ENCODE assay signal across 13 cellular contexts in genomic region chr2:64354857-64355680, GRCh38.
DNase-seq lines count a peak whose midpoint lies in the region; ATAC-seq and TF ChIP-seq lines count a peak whose summit lies in the region.
"Had no signal": no experiment of that assay in that cellular context is flagged by ENCODE, and none has a peak within 500 bp of the region (broad histone marks: within the 10 kb centered on the region; RNA-seq: fewer than 3 reads in every experiment).

No MANE protein-coding gene starts in this region.

- H3K4me3 ChIP-seq in PC-9 (no peak overlapping the region), gastroesophageal sphincter (no peak overlapping the region)
- no peak overlapping the region for H3K4me3 ChIP-seq in naive thymus-derived CD4-positive, alpha-beta T cell (ENCODE audit: low read length)
- H3K4me3 ChIP-seq: hepatocyte had no signal

- TF ChIP-seq CTCF in PC-9 (conservative IDR thresholded peaks at IDR 0.05), result no peak
- TF ChIP-seq CTCF in gastroesophageal sphincter (IDR thresholded peaks at IDR 0.05), result no peak

- peaks cover 0 to 7% (median 4%) of the 10 kb centered on the region in 5 donors for H3K36me3 Mint-ChIP-seq in naive thymus-derived CD4-positive, alpha-beta T cell
- peaks cover 0 to 5% (median 0%) of the 10 kb centered on the region in 3 donors for H3K36me3 Mint-ChIP-seq in immature natural killer cell

- DNase-seq in EL, result peak; percentile 77
- peak; percentile 54 to 93 for DNase-seq in PC-9
- DNase-seq in dedifferentiated amniotic fluid mesenchymal stem cell (ENCODE audit: extremely low spot score), result peak; percentile 20
- DNase-seq in naive thymus-derived CD4-positive, alpha-beta T cell, result no peak
- no peak for DNase-seq in stimulated activated CD4-positive, alpha-beta T cell treated with anti-CD3 and anti-CD28 coated beads, Interleukin-12 subunit alpha, Interleukin-12 subunit beta, amount 100 ng/mL, for 4 hours
- no peak for DNase-seq in immature natural killer cell
- DNase-seq: activated CD8-positive, alpha-beta memory T cell treated with anti-CD3 and anti-CD28 coated beads, Interleukin-2, amount 10 ng/mL, durations not matched to agents 7 days and 5 days; NCI-H2029 treated with DMSO at 0.1 percent for 48 hours; SHP77; small intestine had no signal

- H3K4me1 ChIP-seq in PC-9 (replicated peaks; ENCODE audit: insufficient read depth), result peaks cover 50% of the 10 kb centered on the region
- no peaks in the 10 kb centered on the region for H3K4me1 ChIP-seq in naive thymus-derived CD4-positive, alpha-beta T cell (ENCODE audit: control insufficient read depth in 2 of 2, insufficient read depth in 2 of 2, low read length in 2 of 2)
- peaks cover 0 to 7% (median 4%) of the 10 kb centered on the region in 3 donors for H3K4me1 ChIP-seq in gastroesophageal sphincter

- H3K27me3 ChIP-seq in PC-9 (ENCODE audit: insufficient read depth, low read depth), result no peaks in the 10 kb centered on the region
- no peaks in the 10 kb centered on the region for H3K27me3 ChIP-seq in naive thymus-derived CD4-positive, alpha-beta T cell (ENCODE audit: control insufficient read depth in 2 of 2, insufficient read depth in 2 of 2, low read length in 2 of 2)
- H3K27me3 ChIP-seq in gastroesophageal sphincter, result no peaks in the 10 kb centered on the region
- H3K27me3 ChIP-seq: hepatocyte had no signal

- CTCF ChIA-PET in PC-9 (lab: Charles Lee), result no interaction called here
- CTCF ChIA-PET in naive thymus-derived CD4-positive, alpha-beta T cell (lab: Charles Lee), result no interaction called here

- TF ChIP-seq EP300 in gastroesophageal sphincter (IDR thresholded peaks at IDR 0.05), result no peak

- POLR2A ChIA-PET in PC-9 (lab: Charles Lee; ENCODE audit: unreplicated experiment), result interaction anchor here (0.5 to 0.7 kb wide), 5 partner anchors 12 to 283 kb away, joined by 3 to 6 read pairs (median 5); no protein-coding TSS in a partner anchor
- POLR2A ChIA-PET in naive thymus-derived CD4-positive, alpha-beta T cell (lab: Charles Lee), result no interaction called here

- peaks cover 10 to 44% (median 19%) of the 10 kb centered on the region in 5 donors for H3K27me3 Mint-ChIP-seq in naive thymus-derived CD4-positive, alpha-beta T cell
- H3K27me3 Mint-ChIP-seq in immature natural killer cell (ENCODE audit: low read depth in 3 of 3), result peaks cover 4 to 7% (median 6%) of the 10 kb centered on the region in 3 donors

- 54 to 74% methylated on average over 7 to 9 of the region's 11 CpGs for WGBS in gastroesophageal sphincter (ENCODE audit: low coverage in 1 of 2), 2 donors

- peaks cover 41% of the 10 kb centered on the region for H3F3A ChIP-seq in PC-9 (ENCODE audit: insufficient read depth, low read depth)

- H2AFZ ChIP-seq in PC-9, result peak overlapping the region; percentile 63
- H2AFZ ChIP-seq: hepatocyte had no signal

- no peaks in the 10 kb centered on the region for H3K79me2 ChIP-seq in PC-9 (ENCODE audit: low read depth)
- H3K79me2 ChIP-seq: hepatocyte had no signal

- H3K9me3 Mint-ChIP-seq in naive thymus-derived CD4-positive, alpha-beta T cell, result peaks cover 0 to 15% (median 7%) of the 10 kb centered on the region in 11 donors
- H3K9me3 Mint-ChIP-seq in immature natural killer cell, result peaks cover 0 to 6% (median 0%) of the 10 kb centered on the region in 6 donors

- no peaks in the 10 kb centered on the region for H4K20me1 ChIP-seq in PC-9 (ENCODE audit: insufficient read depth)

- H3K9me2 ChIP-seq in PC-9 (ENCODE audit: insufficient read depth), result peaks cover 6% of the 10 kb centered on the region; the same call in 1 of the 2 replicates

- peaks cover 0 to 7% (median 0%) of the 10 kb centered on the region in 7 donors for H3K4me1 Mint-ChIP-seq in naive thymus-derived CD4-positive, alpha-beta T cell
- H3K4me1 Mint-ChIP-seq in immature natural killer cell, result no peaks in the 10 kb centered on the region

- peak overlapping the region; percentile 45 for H3K4me2 ChIP-seq in PC-9
- H3K4me2 ChIP-seq: hepatocyte had no signal

- no peak for TF ChIP-seq POLR2A in gastroesophageal sphincter (IDR thresholded peaks at IDR 0.05)

- H3K4me3 Mint-ChIP-seq in naive thymus-derived CD4-positive, alpha-beta T cell, result no peak overlapping the region
- H3K4me3 Mint-ChIP-seq in immature natural killer cell, result no peak overlapping the region
- H3K4me3 Mint-ChIP-seq: activated CD8-positive, alpha-beta memory T cell treated with anti-CD3 and anti-CD28 coated beads, Interleukin-2, amount 10 ng/mL, durations not matched to agents 7 days and 5 days had no signal

- H3K36me3 ChIP-seq in PC-9 (ENCODE audit: low read depth) (no peaks in the 10 kb centered on the region), gastroesophageal sphincter (no peaks in the 10 kb centered on the region)
- H3K36me3 ChIP-seq in naive thymus-derived CD4-positive, alpha-beta T cell (ENCODE audit: control insufficient read depth in 2 of 3, insufficient read depth in 3 of 3, low read length in 3 of 3), result no peaks in the 10 kb centered on the region

- intact Hi-C loops in PC-9 (cut with micrococcal nuclease; ENCODE audit: unreplicated experiment), result no loop called here
- intact Hi-C loops in naive thymus-derived CD4-positive, alpha-beta T cell (cut with micrococcal nuclease), result no loop called here

- no peak overlapping the region for H3K27ac Mint-ChIP-seq in naive thymus-derived CD4-positive, alpha-beta T cell
- H3K27ac Mint-ChIP-seq in immature natural killer cell, result no peak overlapping the region
- H3K27ac Mint-ChIP-seq: activated CD8-positive, alpha-beta memory T cell treated with anti-CD3 and anti-CD28 coated beads, Interleukin-2, amount 10 ng/mL, durations not matched to agents 7 days and 5 days had no signal

- H3K9me3 ChIP-seq in PC-9 (ENCODE audit: insufficient read depth, low read depth) (0 out of 2 replicates have a peak, but pooled peaks cover 5% of the 10 kb centered on the region), gastroesophageal sphincter (peaks cover 0 to 9% (median 0%) of the 10 kb centered on the region in 3 donors)
- no peaks in the 10 kb centered on the region for H3K9me3 ChIP-seq in naive thymus-derived CD4-positive, alpha-beta T cell (ENCODE audit: control insufficient read depth in 2 of 3, low read length in 3 of 3)

- peak; percentile 12 for ATAC-seq in naive thymus-derived CD4-positive, alpha-beta T cell
- ATAC-seq in gastroesophageal sphincter (no peak), HG03108 (IDR thresholded peaks at IDR 0.05; ENCODE audit: unreplicated experiment) (no peak)
- ATAC-seq: activated CD8-positive, alpha-beta memory T cell treated with anti-CD3 and anti-CD28 coated beads, Interleukin-2, amount 10 ng/mL, durations not matched to agents 7 days and 5 days had no signal

- no TSS peak for BruUV-seq in PC-9 (replicated peaks; lab: Mats Ljungman, UMichigan)

- peak overlapping the region; percentile 78 for H3K27ac ChIP-seq in PC-9
- no peak overlapping the region for H3K27ac ChIP-seq in naive thymus-derived CD4-positive, alpha-beta T cell (ENCODE audit: low read depth, low read length)
- no peak overlapping the region for H3K27ac ChIP-seq in gastroesophageal sphincter
- H3K27ac ChIP-seq: hepatocyte had no signal

Comparison
In these comparisons a context has a peak if more than half of its experiments do, and no peak if none do; other contexts are left out.
1. DNase-seq: peak in EL (single experiment), PC-9 (2 of 2) and dedifferentiated amniotic fluid mesenchymal stem cell (single experiment); none in naive thymus-derived CD4-positive, alpha-beta T cell (0 of 9), stimulated activated CD4-positive, alpha-beta T cell treated with anti-CD3 and anti-CD28 coated beads, Interleukin-12 subunit alpha, Interleukin-12 subunit beta, amount 100 ng/mL, for 4 hours (single experiment) and immature natural killer cell (0 of 3).